Comparison of ENCODE assay signal across 8 cellular contexts in genomic region chr4:169612869-169613859, GRCh38. TPM values are rescaled to one million over a fixed set of nuclear protein-coding genes. Genes with fewer than 3 reads are reported as not detected.
DNase-seq lines count a peak whose midpoint lies in the region; ATAC-seq and TF ChIP-seq lines count a peak whose summit lies in the region.

No MANE protein-coding gene starts in this region.

- peaks cover 9% of the 10 kb centered on the region for H3K36me3 Mint-ChIP-seq in dendritic cell treated with granulocyte-macrophage colony-stimulating factor and Interleukin-4, amounts not matched to agents 40 ng/mL and 50 ng/mL, for 4 days (ENCODE audit: low read depth)

- DNase-seq in Ammon's horn (ENCODE audit: low spot score) (peak; percentile 89), NCI-H510A (lab: John Stamatoyannopoulos, UW) (peak; percentile 34), left lung (peak in 1 of 2 donors; percentile 68)
- peak; percentile 59 to 71 for DNase-seq in activated CD4-positive, alpha-beta T cell treated with anti-CD3 and anti-CD28 coated beads for 4 hours
- DNase-seq in stimulated activated CD4-positive, alpha-beta T cell treated with anti-CD3 and anti-CD28 coated beads, Interleukin-4, amount 100 ng/mL, for 1 hour = peak; percentile 71

- no peaks in the 10 kb centered on the region for H3K27me3 ChIP-seq in left lung

- H3K4me3 Mint-ChIP-seq in dendritic cell treated with granulocyte-macrophage colony-stimulating factor and Interleukin-4, amounts not matched to agents 40 ng/mL and 50 ng/mL, for 4 days = peak overlapping the region; percentile 90

- H3K27me3 Mint-ChIP-seq in dendritic cell treated with granulocyte-macrophage colony-stimulating factor and Interleukin-4, amounts not matched to agents 40 ng/mL and 50 ng/mL, for 4 days = no peaks in the 10 kb centered on the region

- TF ChIP-seq CTCF in left lung (IDR thresholded peaks at IDR 0.05) = peak; percentile 18 to 58

- peaks cover 11% of the 10 kb centered on the region for H3K4me1 Mint-ChIP-seq in dendritic cell treated with granulocyte-macrophage colony-stimulating factor and Interleukin-4, amounts not matched to agents 40 ng/mL and 50 ng/mL, for 4 days (ENCODE audit: low read depth)

- peaks cover 6 to 27% of the 10 kb centered on the region in 2 donors for H3K4me1 ChIP-seq in left lung

- H3K27ac ChIP-seq in left lung = peak overlapping the region; percentile 93 to 95

- ATAC-seq in GM19035 (IDR thresholded peaks at IDR 0.05; ENCODE audit: unreplicated experiment) (peak; percentile 37), HG03432 (IDR thresholded peaks at IDR 0.05; ENCODE audit: unreplicated experiment) (peak; percentile 40), left lung (peak; percentile 80)

- no peaks in the 10 kb centered on the region for H3K9me3 ChIP-seq in left lung

- no peaks in the 10 kb centered on the region for H3K9me3 Mint-ChIP-seq in dendritic cell treated with granulocyte-macrophage colony-stimulating factor and Interleukin-4, amounts not matched to agents 40 ng/mL and 50 ng/mL, for 4 days

- H3K27ac Mint-ChIP-seq in dendritic cell treated with granulocyte-macrophage colony-stimulating factor and Interleukin-4, amounts not matched to agents 40 ng/mL and 50 ng/mL, for 4 days = peak overlapping the region; percentile 97

- intact Hi-C loops in dendritic cell treated with granulocyte-macrophage colony-stimulating factor and Interleukin-4, amounts not matched to agents 40 ng/mL and 50 ng/mL, for 4 days (cut with micrococcal nuclease) = loop anchor here (1.0 to 5.0 kb wide), 5 partner anchors 7 to 601 kb away; partner anchors contain the start of genes CBR4, CLCN3, HPF1 and MFAP3L
- intact Hi-C loops in left lung (cut with DNase I) = loop anchor here in 1 of 2 donors (10.0 kb wide), 1 partner anchor 142 kb away; the partner anchor contains the start of gene HPF1

- peak overlapping the region; percentile 56 to 68 for H3K4me3 ChIP-seq in left lung

- no peaks in the 10 kb centered on the region for H3K36me3 ChIP-seq in left lung

RNA-seq across cellular contexts. Expression of gene NEK1, which starts 0.8 kb away (rescaled TPM):
- total RNA-seq in left lung = 10 to 100 TPM; 13.2 to 14.1 TPM

RNA-seq across cellular contexts. Expression of gene CLCN3, which starts 7.2 kb away (rescaled TPM):
- total RNA-seq in left lung = 10 to 100 TPM; 48.1 to 49.4 TPM
